7 cellular contexts compared by ENCODE assay signal in genomic region chrX:68238568-68238967, GRCh38.
DNase-seq lines count a peak whose midpoint lies in the region; ATAC-seq and TF ChIP-seq lines count a peak whose summit lies in the region.

No MANE protein-coding gene starts in this region.

- no peak for TF ChIP-seq POLR2A in uterus (IDR thresholded peaks at IDR 0.05)

- H3K9me2 ChIP-seq in GM23338 (ENCODE audit: insufficient read depth) = no peaks in the 10 kb centered on the region

- intact Hi-C loops in Calu3 (cut with micrococcal nuclease; ENCODE audit: unreplicated experiment) = no loop called here
- intact Hi-C loops in aorta (cut with DNase I) = no loop called here
- intact Hi-C loops in uterus (cut with DNase I; ENCODE audit: low total_unique reads) = no loop called here

- no peak overlapping the region for H3K4me2 ChIP-seq in GM23338

- WGBS in aorta, 2 donors = 59 to 88% methylated on average over 7 of the region's 7 CpGs

- H3K36me3 Mint-ChIP-seq in Calu3 (ENCODE audit: insufficient read depth, unreplicated experiment) (no peaks in the 10 kb centered on the region), GM23338 (ENCODE audit: low read depth) (no peaks in the 10 kb centered on the region)

- H3K36me3 ChIP-seq in GM23338 (ENCODE audit: insufficient read depth) (no peaks in the 10 kb centered on the region), aorta (ENCODE audit: control insufficient read depth in 1 of 2, insufficient read depth in 2 of 2, low read length in 1 of 2) (no peaks in the 10 kb centered on the region), uterus (no peaks in the 10 kb centered on the region)

- H3K27ac Mint-ChIP-seq in Calu3 (ENCODE audit: unreplicated experiment) = no peak overlapping the region
- H3K27ac Mint-ChIP-seq in GM23338 = no peak overlapping the region

- CTCF ChIA-PET in Calu3 (lab: Charles Lee) = no interaction called here

- peak; percentile 48 for TF ChIP-seq CTCF in Calu3 (IDR thresholded peaks at IDR 0.05; ENCODE audit: unreplicated experiment)
- TF ChIP-seq CTCF in GM23338 (conservative IDR thresholded peaks at IDR 0.05; ENCODE audit: low read depth in 2 of 2) = peak; percentile 66 to 74
- no peak for TF ChIP-seq CTCF in uterus (IDR thresholded peaks at IDR 0.05)

- H3F3A ChIP-seq in GM23338 (replicated peaks; ENCODE audit: low read depth) = no peaks in the 10 kb centered on the region

- ATAC-seq in GM23338 (peak; percentile 88), aorta (ENCODE audit: low FRiP score) (no peak), GM18861 (IDR thresholded peaks at IDR 0.05; ENCODE audit: unreplicated experiment) (no peak)

- DNase-seq in Calu3 (peak; percentile 39), GM23338 (ENCODE audit: low spot score) (peak; percentile 64), T-helper 9 cell (peak; percentile 0), iPS-NIHi7 (ENCODE audit: extremely low spot score) (peak; percentile 24), aorta (no peak), uterus (no peak)

- no peaks in the 10 kb centered on the region for H3K9me3 ChIP-seq in aorta (ENCODE audit: control insufficient read depth, low read length)
- no peaks in the 10 kb centered on the region for H3K9me3 ChIP-seq in uterus

- H3K4me1 Mint-ChIP-seq in Calu3 (ENCODE audit: low read depth, unreplicated experiment) = no peaks in the 10 kb centered on the region
- peaks cover 15% of the 10 kb centered on the region for H3K4me1 Mint-ChIP-seq in GM23338

- H3K79me2 ChIP-seq in GM23338 (replicated peaks; ENCODE audit: insufficient read depth) = no peaks in the 10 kb centered on the region

- H3K27me3 Mint-ChIP-seq in Calu3 (ENCODE audit: unreplicated experiment) (no peaks in the 10 kb centered on the region), GM23338 (ENCODE audit: insufficient read depth, low read depth, poor library complexity) (peaks cover 2% of the 10 kb centered on the region)

- no peak overlapping the region for H3K4me3 ChIP-seq in GM23338
- no peak overlapping the region for H3K4me3 ChIP-seq in aorta (ENCODE audit: low read length in 2 of 2)
- no peak overlapping the region for H3K4me3 ChIP-seq in uterus

- no peak overlapping the region for H3K27ac ChIP-seq in GM23338 (ENCODE audit: low read depth)
- no peak overlapping the region for H3K27ac ChIP-seq in aorta (ENCODE audit: low read depth in 1 of 2, low read length in 2 of 2)
- H3K27ac ChIP-seq in uterus = no peak overlapping the region

- BruUV-seq in Calu3 (replicated peaks; lab: Mats Ljungman, UMichigan) = no TSS peak

- H3K4me1 ChIP-seq in GM23338 (ENCODE audit: insufficient read depth) = peaks cover 7% of the 10 kb centered on the region; the same call in 1 of the 2 replicates
- no peaks in the 10 kb centered on the region for H3K4me1 ChIP-seq in aorta (ENCODE audit: control insufficient read depth in 1 of 2, insufficient read depth in 2 of 2, low read length in 2 of 2)
- H3K4me1 ChIP-seq in uterus = no peaks in the 10 kb centered on the region

- no peaks in the 10 kb centered on the region for H3K27me3 ChIP-seq in GM23338 (ENCODE audit: insufficient read depth)
- no peaks in the 10 kb centered on the region for H3K27me3 ChIP-seq in aorta (ENCODE audit: control insufficient read depth in 1 of 2, insufficient read depth in 2 of 2, low read length in 1 of 2)
- H3K27me3 ChIP-seq in uterus = no peaks in the 10 kb centered on the region

- H3K4me3 Mint-ChIP-seq in Calu3 (ENCODE audit: low read depth, unreplicated experiment) (no peak overlapping the region), GM23338 (no peak overlapping the region)

- no peaks in the 10 kb centered on the region for H4K20me1 ChIP-seq in GM23338 (replicated peaks; ENCODE audit: insufficient read depth)

- H2AFZ ChIP-seq in GM23338 = no peak overlapping the region

- H3K9me3 Mint-ChIP-seq in Calu3 (ENCODE audit: low read depth, unreplicated experiment) (no peaks in the 10 kb centered on the region), GM23338 (no peaks in the 10 kb centered on the region)

TF ChIP-seq in GM23338, 12 proteins besides CTCF, POLR2A, EP300 and RAD21 (continues in another document):
- no peak for TF ChIP-seq REST (IDR thresholded peaks at IDR 0.05; ENCODE audit: unreplicated experiment)
- no peak for TF ChIP-seq EZH2phosphoT487 (IDR thresholded peaks at IDR 0.05; ENCODE audit: unreplicated experiment)
- TF ChIP-seq ZNF331 (CRISPR knock-in tag; IDR thresholded peaks at IDR 0.05; ENCODE audit: low read depth) = no peak
- no peak for TF ChIP-seq POLR2AphosphoS5 (IDR thresholded peaks at IDR 0.05; ENCODE audit: low read depth)
- no peak for TF ChIP-seq STAT1 (IDR thresholded peaks at IDR 0.05; ENCODE audit: unreplicated experiment)
- no peak for TF ChIP-seq CREB1 (CRISPR knock-in tag; IDR thresholded peaks at IDR 0.05; ENCODE audit: low read depth)

Comparison
In these comparisons a context has a peak if more than half of its experiments do, and no peak if none do; other contexts are left out.
1. DNase-seq: peak in Calu3 (single experiment), GM23338 (single experiment), T-helper 9 cell (single experiment) and iPS-NIHi7 (single experiment); none in aorta (0 of 2) and uterus (0 of 2).
2. CTCF ChIP-seq: peak in Calu3 (single experiment) and GM23338 (2 of 2); none in uterus (0 of 4).